Comparison of ENCODE assay signal across 1 cellular context in the genomic region with DNA sequence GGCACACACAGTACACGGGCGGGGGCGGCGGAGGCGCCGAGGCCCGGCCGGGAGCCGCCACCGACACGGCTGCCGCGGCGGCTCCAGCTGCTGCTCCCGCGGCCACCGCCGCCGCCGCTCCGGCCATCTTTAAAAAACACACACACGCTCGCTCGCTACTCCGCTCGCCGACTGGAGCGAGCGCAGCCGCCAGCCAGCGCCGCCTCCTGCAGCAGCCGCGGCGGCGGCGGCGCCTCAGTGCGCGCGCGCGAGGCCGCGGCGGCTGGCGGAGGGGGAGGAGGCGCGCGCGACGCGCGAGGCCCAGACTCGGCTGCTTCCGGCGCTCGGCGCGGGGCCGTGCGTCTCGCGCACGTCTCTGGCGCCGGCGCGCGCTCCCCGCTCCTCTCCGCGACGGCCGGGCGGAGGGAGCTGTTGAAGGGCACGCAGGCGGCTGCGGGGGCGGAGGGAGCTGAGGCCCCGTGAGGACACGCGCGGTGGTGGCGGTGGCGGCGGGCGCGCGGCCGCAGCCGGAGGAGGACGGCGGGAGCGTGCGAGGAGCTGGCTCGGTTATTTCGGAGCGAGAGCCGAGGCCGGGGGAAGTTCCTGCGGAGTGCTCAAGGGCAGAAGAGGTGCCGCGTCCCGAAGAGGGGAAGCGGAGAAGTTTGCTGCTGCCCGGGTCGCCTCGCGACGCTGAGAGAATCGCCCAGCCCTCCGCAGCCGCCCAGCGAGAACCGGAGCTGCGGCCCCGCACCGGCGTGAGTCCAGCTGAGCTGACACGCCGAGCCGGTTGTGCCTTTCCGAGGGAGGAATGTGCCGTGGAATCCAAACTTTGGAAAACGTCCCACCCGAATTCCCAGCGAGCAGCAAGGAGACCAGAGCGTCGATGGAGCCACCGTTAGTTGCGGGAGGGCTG.
TF ChIP-seq lines count a peak whose summit lies in the region.

A gene with protein sequence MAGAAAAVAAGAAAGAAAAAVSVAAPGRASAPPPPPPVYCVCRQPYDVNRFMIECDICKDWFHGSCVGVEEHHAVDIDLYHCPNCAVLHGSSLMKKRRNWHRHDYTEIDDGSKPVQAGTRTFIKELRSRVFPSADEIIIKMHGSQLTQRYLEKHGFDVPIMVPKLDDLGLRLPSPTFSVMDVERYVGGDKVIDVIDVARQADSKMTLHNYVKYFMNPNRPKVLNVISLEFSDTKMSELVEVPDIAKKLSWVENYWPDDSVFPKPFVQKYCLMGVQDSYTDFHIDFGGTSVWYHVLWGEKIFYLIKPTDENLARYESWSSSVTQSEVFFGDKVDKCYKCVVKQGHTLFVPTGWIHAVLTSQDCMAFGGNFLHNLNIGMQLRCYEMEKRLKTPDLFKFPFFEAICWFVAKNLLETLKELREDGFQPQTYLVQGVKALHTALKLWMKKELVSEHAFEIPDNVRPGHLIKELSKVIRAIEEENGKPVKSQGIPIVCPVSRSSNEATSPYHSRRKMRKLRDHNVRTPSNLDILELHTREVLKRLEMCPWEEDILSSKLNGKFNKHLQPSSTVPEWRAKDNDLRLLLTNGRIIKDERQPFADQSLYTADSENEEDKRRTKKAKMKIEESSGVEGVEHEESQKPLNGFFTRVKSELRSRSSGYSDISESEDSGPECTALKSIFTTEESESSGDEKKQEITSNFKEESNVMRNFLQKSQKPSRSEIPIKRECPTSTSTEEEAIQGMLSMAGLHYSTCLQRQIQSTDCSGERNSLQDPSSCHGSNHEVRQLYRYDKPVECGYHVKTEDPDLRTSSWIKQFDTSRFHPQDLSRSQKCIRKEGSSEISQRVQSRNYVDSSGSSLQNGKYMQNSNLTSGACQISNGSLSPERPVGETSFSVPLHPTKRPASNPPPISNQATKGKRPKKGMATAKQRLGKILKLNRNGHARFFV (minus strand): TSS at position 173 of the 892 bp plus-strand sequence. CDS start 46 bp downstream, at position 127.

TF ChIP-seq in Ishikawa, 13 proteins besides CTCF, POLR2A, EP300 and RAD21 (continued from another document):
- TF ChIP-seq, protein P1, sequence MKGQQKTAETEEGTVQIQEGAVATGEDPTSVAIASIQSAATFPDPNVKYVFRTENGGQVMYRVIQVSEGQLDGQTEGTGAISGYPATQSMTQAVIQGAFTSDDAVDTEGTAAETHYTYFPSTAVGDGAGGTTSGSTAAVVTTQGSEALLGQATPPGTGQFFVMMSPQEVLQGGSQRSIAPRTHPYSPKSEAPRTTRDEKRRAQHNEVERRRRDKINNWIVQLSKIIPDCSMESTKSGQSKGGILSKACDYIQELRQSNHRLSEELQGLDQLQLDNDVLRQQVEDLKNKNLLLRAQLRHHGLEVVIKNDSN (IDR thresholded peaks at IDR 0.05): no peak
- TF ChIP-seq TAF1 (IDR thresholded peaks at IDR 0.05; ENCODE audit: low read depth) (peak; percentile 31; the same call in 1 of the 2 replicates), TCF12 (IDR thresholded peaks at IDR 0.05; ENCODE audit: low read depth) (no peak; the same call in 1 of the 2 replicates), EGR1 (IDR thresholded peaks at IDR 0.05) (peak; percentile 96)
- TF ChIP-seq, protein P2, sequence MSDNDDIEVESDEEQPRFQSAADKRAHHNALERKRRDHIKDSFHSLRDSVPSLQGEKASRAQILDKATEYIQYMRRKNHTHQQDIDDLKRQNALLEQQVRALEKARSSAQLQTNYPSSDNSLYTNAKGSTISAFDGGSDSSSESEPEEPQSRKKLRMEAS (IDR thresholded peaks at IDR 0.05): peak; percentile 54; the same call in 1 of the 2 replicates
